Comparison of ENCODE assay signal across 8 cellular contexts in the genomic region with DNA sequence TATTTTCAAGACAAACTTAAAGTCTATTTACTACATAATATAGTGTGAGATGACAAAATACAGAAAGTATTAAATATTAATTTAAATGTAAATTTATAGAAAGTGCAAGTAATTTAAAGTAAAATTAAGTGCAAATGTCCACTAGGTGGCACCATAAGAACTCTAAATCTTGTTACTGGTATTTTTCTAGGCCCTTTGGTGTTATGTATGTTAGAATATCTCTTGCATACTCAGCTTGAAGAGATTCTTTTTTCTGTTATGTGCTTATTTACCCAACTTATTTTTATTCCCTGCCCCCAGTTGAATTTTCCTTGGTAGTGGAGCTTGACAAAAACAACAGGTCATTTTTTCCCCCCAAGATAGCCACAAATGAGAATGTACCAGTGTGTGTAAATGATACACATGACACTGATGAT.
DNase-seq lines count a peak whose midpoint lies in the region; ATAC-seq, FAIRE-seq and TF ChIP-seq lines count a peak whose summit lies in the region.

No MANE protein-coding gene starts in this region.

- no peak for TF ChIP-seq POLR2A in sigmoid colon (IDR thresholded peaks at IDR 0.05)

- peak overlapping the region; percentile 65 for H3K27ac Mint-ChIP-seq in Caco-2 (ENCODE audit: unreplicated experiment)

- peaks cover 27% of the 10 kb centered on the region for H3K4me1 Mint-ChIP-seq in Caco-2 (ENCODE audit: low read depth, unreplicated experiment)

- H3K27me3 ChIP-seq in Caco-2 (replicated peaks; ENCODE audit: control insufficient read depth, insufficient read depth, low read length), result no peaks in the 10 kb centered on the region
- no peaks in the 10 kb centered on the region for H3K27me3 ChIP-seq in sigmoid colon

- no peaks in the 10 kb centered on the region for H3K9me3 ChIP-seq in Caco-2
- no peaks in the 10 kb centered on the region for H3K9me3 ChIP-seq in sigmoid colon

- intact Hi-C loops in Caco-2 (cut with micrococcal nuclease; ENCODE audit: unreplicated experiment) (loop anchor here (1.0 to 10.0 kb wide), 6 partner anchors 122 to 1202 kb away; a partner anchor contains a TSS), sigmoid colon (cut with DNase I) (loop anchor here (5.0 kb wide), 1 partner anchor 1000 kb away; no protein-coding TSS in a partner anchor)

- no peak for TF ChIP-seq EP300 in sigmoid colon (IDR thresholded peaks at IDR 0.05)

- no peaks in the 10 kb centered on the region for H3K36me3 Mint-ChIP-seq in Caco-2 (ENCODE audit: insufficient read depth, unreplicated experiment)

- no peak overlapping the region for H3K4me3 Mint-ChIP-seq in Caco-2 (ENCODE audit: unreplicated experiment)

- ATAC-seq in GM21717 (IDR thresholded peaks at IDR 0.05; ENCODE audit: unreplicated experiment) (no peak), HG03025 (IDR thresholded peaks at IDR 0.05; ENCODE audit: low FRiP score, unreplicated experiment) (no peak)

- no peaks in the 10 kb centered on the region for H3K36me3 ChIP-seq in Caco-2 (ENCODE audit: control insufficient read depth, insufficient read depth, low read length)
- H3K36me3 ChIP-seq in sigmoid colon, result no peaks in the 10 kb centered on the region

- TF ChIP-seq CTCF in Caco-2 (IDR thresholded peaks at IDR 0.05; ENCODE audit: insufficient read depth in 1 of 2, low read depth in 1 of 2, low read length in 1 of 2, severe bottlenecking in 1 of 2, unreplicated experiment in 1 of 2) (peak in 1 of 2 experiments; percentile 36), sigmoid colon (IDR thresholded peaks at IDR 0.05) (peak; percentile 8 to 54 (median 22))

- no peak overlapping the region for H3K4me3 ChIP-seq in Caco-2 (ENCODE audit: low read depth, low read length)
- no peak overlapping the region for H3K4me3 ChIP-seq in sigmoid colon

- no peak overlapping the region for H3K27ac ChIP-seq in sigmoid colon

- H3K4me1 ChIP-seq in Caco-2 (peaks cover 22% of the 10 kb centered on the region), sigmoid colon (peaks cover 0 to 6% (median 0%) of the 10 kb centered on the region in 4 donors)

- H3K9me3 Mint-ChIP-seq in Caco-2 (ENCODE audit: unreplicated experiment), result no peaks in the 10 kb centered on the region

- FAIRE-seq in RCC 7860 (lab: Jason Lieb, UNC), result peak; percentile 84

- no peaks in the 10 kb centered on the region for H3K27me3 Mint-ChIP-seq in Caco-2 (ENCODE audit: insufficient read depth, unreplicated experiment)

- no TSS peak for BruUV-seq in Caco-2 (replicated peaks; lab: Mats Ljungman, UMichigan)

- CTCF ChIA-PET in Caco-2 (lab: Charles Lee), result interaction anchor here (1.0 to 1.2 kb wide), 2 partner anchors 13 to 1001 kb away, joined by 3 to 4 read pairs; no protein-coding TSS in a partner anchor

- POLR2A ChIA-PET in Caco-2 (lab: Charles Lee), result no interaction called here

- peak in 1 of 2 experiments; percentile 39 for DNase-seq in Caco-2
- peak; percentile 54 to 69 for DNase-seq in Kasumi-1 (lab: John Stamatoyannopoulos, UW)
- peak; percentile 39 for DNase-seq in RCC 7860 (ENCODE audit: low spot score)
- peak; percentile 47 for DNase-seq in fibroblast of gingiva (ENCODE audit: low read depth)
- DNase-seq in sigmoid colon, result no peak
- DNase-seq in activated CD8-positive, alpha-beta memory T cell treated with anti-CD3 and anti-CD28 coated beads, Interleukin-2, amount 50 U/mL, for 48 hours, result no peak

Comparison
In these comparisons a context has a peak if more than half of its experiments do, and no peak if none do; other contexts are left out.
1. DNase-seq: peak in Kasumi-1 (2 of 2), RCC 7860 (single experiment) and fibroblast of gingiva (single experiment); none in sigmoid colon (single experiment) and activated CD8-positive, alpha-beta memory T cell treated with anti-CD3 and anti-CD28 coated beads, Interleukin-2, amount 50 U/mL, for 48 hours (single experiment).